In the genomic region with DNA sequence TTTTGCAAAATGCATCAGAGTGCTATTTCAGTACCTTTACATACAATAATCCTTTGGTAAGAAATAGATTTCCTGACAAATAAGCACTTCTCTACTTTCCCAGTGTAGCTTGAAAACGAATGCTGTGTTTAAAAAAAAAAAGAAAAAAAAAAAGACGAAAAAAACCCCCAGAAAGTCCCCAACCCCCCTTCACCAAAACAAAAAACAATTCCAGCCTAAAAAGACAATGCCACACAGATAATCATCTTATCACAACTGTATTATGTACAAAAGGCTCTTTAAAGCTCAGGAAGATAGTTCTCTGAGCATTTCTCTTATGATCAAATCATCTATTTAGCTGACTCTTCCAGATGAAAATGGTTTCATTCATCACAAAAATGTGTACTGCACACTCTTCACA, we compare ENCODE assay signal across 10 cellular contexts. TPM values are rescaled to one million over a fixed set of nuclear protein-coding genes. Genes with fewer than 3 reads are reported as not detected.
DNase-seq lines count a peak whose midpoint lies in the region; ATAC-seq and TF ChIP-seq lines count a peak whose summit lies in the region.
"Had no signal": no experiment of that assay in that cellular context is flagged by ENCODE, and none has a peak within 500 bp of the region (broad histone marks: within the 10 kb centered on the region; RNA-seq: fewer than 3 reads in every experiment).

No MANE protein-coding gene starts in this region.

- WGBS in GM23248 (ENCODE audit: low coverage in 1 of 2, low lambda C conversion rate in 2 of 2, missing lambda C conversion rate in 2 of 2), 2 experiments = 0 to 2% methylated on average over 2 of the region's 2 CpGs
- WGBS in sigmoid colon, 2 donors = 10 to 12% methylated on average over 2 of the region's 2 CpGs

- peak overlapping the region; percentile 94 for H3K4me3 ChIP-seq in GM23248
- peak overlapping the region; percentile 73 to 98 (median 90) for H3K4me3 ChIP-seq in sigmoid colon

- no peaks in the 10 kb centered on the region for H3K9me2 ChIP-seq in GM23248 (ENCODE audit: insufficient read depth)

- peaks cover 54% of the 10 kb centered on the region for H3K27me3 Mint-ChIP-seq in activated CD4-positive, alpha-beta memory T cell treated with anti-CD3 and anti-CD28 coated beads, Interleukin-2, amount 10 ng/mL, durations not matched to agents 7 days and 5 days

- H3K9me3 Mint-ChIP-seq in activated CD4-positive, alpha-beta memory T cell treated with anti-CD3 and anti-CD28 coated beads, Interleukin-2, amount 10 ng/mL, durations not matched to agents 7 days and 5 days = no peaks in the 10 kb centered on the region

- CTCF ChIA-PET in activated CD4-positive, alpha-beta memory T cell treated with anti-CD3 and anti-CD28 coated beads, Interleukin-2, amount 10 ng/mL, durations not matched to agents 7 days and 5 days (lab: Charles Lee) = interaction anchor here (0.9 to 1.2 kb wide), 2 partner anchors 11 to 29 kb away, joined by 3 read pairs; no protein-coding TSS in a partner anchor

- peaks cover 40% of the 10 kb centered on the region for H3F3A ChIP-seq in GM23248 (ENCODE audit: insufficient read depth)

- no peaks in the 10 kb centered on the region for H3K9me3 ChIP-seq in GM23248 (ENCODE audit: low read depth)
- H3K9me3 ChIP-seq in sigmoid colon = no peaks in the 10 kb centered on the region

- DNase-seq in GM23248 = no peak
- no peak for DNase-seq in activated CD4-positive, alpha-beta memory T cell treated with anti-CD3 and anti-CD28 coated beads, Interleukin-2, amount 10 ng/mL, durations not matched to agents 7 days and 5 days
- no peak for DNase-seq in foreskin keratinocyte
- no peak for DNase-seq in sigmoid colon
- no peak for DNase-seq in activated gamma-delta T cell treated with Interleukin-2 at 50 U/mL for 16 hours
- DNase-seq: RPMI8226; stimulated activated CD4-positive, alpha-beta T cell treated with anti-CD3 and anti-CD28 coated beads, Interleukin-4, amount 100 ng/mL, for 4 hours had no signal

- H3K27me3 ChIP-seq in GM23248 (replicated peaks; ENCODE audit: insufficient read depth) = no peaks in the 10 kb centered on the region
- H3K27me3 ChIP-seq in foreskin keratinocyte = no peaks in the 10 kb centered on the region
- no peaks in the 10 kb centered on the region for H3K27me3 ChIP-seq in sigmoid colon

- peak overlapping the region; percentile 98 for H3K4me2 ChIP-seq in GM23248 (ENCODE audit: unreplicated experiment)

- intact Hi-C loops in sigmoid colon (cut with DNase I) = no loop called here

- no peak for ATAC-seq in foreskin keratinocyte
- no peak for ATAC-seq in HG03354 (IDR thresholded peaks at IDR 0.05; ENCODE audit: poor library complexity, severe bottlenecking, unreplicated experiment)
- ATAC-seq in HG02973 (IDR thresholded peaks at IDR 0.05; ENCODE audit: unreplicated experiment) = no peak
- no peak for ATAC-seq in HG02852 (IDR thresholded peaks at IDR 0.05; ENCODE audit: unreplicated experiment)

- H3K4me1 ChIP-seq in GM23248 (ENCODE audit: insufficient read depth) = peaks cover 21% of the 10 kb centered on the region
- H3K4me1 ChIP-seq in foreskin keratinocyte = peaks cover 8% of the 10 kb centered on the region
- H3K4me1 ChIP-seq in sigmoid colon = peaks cover 0 to 75% (median 59%) of the 10 kb centered on the region in 4 donors

- POLR2A ChIA-PET in activated CD4-positive, alpha-beta memory T cell treated with anti-CD3 and anti-CD28 coated beads, Interleukin-2, amount 10 ng/mL, durations not matched to agents 7 days and 5 days (lab: Charles Lee) = interaction anchor here (1.3 kb wide), 1 partner anchor 30 kb away, joined by 3 read pairs; no protein-coding TSS in a partner anchor

- H3K4me3 Mint-ChIP-seq in activated CD4-positive, alpha-beta memory T cell treated with anti-CD3 and anti-CD28 coated beads, Interleukin-2, amount 10 ng/mL, durations not matched to agents 7 days and 5 days = peak overlapping the region; percentile 77

- peaks cover 20% of the 10 kb centered on the region for H3K4me1 Mint-ChIP-seq in activated CD4-positive, alpha-beta memory T cell treated with anti-CD3 and anti-CD28 coated beads, Interleukin-2, amount 10 ng/mL, durations not matched to agents 7 days and 5 days

- H3K36me3 ChIP-seq in GM23248 (ENCODE audit: low read depth) (peaks cover 14% of the 10 kb centered on the region), sigmoid colon (peaks cover 0 to 8% (median 0%) of the 10 kb centered on the region in 4 donors)

- H4K20me1 ChIP-seq in GM23248 (ENCODE audit: insufficient read depth) = peaks cover 18% of the 10 kb centered on the region

- H2AFZ ChIP-seq in GM23248 = no peak overlapping the region

- peak overlapping the region; percentile 91 for H3K9ac ChIP-seq in GM23248

- TF ChIP-seq CTCF in foreskin keratinocyte (conservative IDR thresholded peaks at IDR 0.05) = no peak
- TF ChIP-seq CTCF in sigmoid colon (IDR thresholded peaks at IDR 0.05) = no peak

- H3K27ac ChIP-seq in GM23248 = peak overlapping the region; percentile 89
- H3K27ac ChIP-seq in foreskin keratinocyte = peak overlapping the region; percentile 26
- peak overlapping the region; percentile 98 to 100 (median 99) for H3K27ac ChIP-seq in sigmoid colon

- in situ Hi-C loops in GM23248 (cut with MboI) = no loop called here

- H3K79me2 ChIP-seq in GM23248 (ENCODE audit: insufficient read depth) = peaks cover 70% of the 10 kb centered on the region

- TF ChIP-seq POLR2A in sigmoid colon (IDR thresholded peaks at IDR 0.05) = no peak

- no peak overlapping the region for H3K27ac Mint-ChIP-seq in activated CD4-positive, alpha-beta memory T cell treated with anti-CD3 and anti-CD28 coated beads, Interleukin-2, amount 10 ng/mL, durations not matched to agents 7 days and 5 days

- no peaks in the 10 kb centered on the region for H3K36me3 Mint-ChIP-seq in activated CD4-positive, alpha-beta memory T cell treated with anti-CD3 and anti-CD28 coated beads, Interleukin-2, amount 10 ng/mL, durations not matched to agents 7 days and 5 days (ENCODE audit: low read depth)

- TF ChIP-seq EP300 in sigmoid colon (IDR thresholded peaks at IDR 0.05) = no peak

RNA-seq across cellular contexts. Expression of a gene that starts 1.6 kb away (rescaled TPM):
- total RNA-seq in GM23248 (2014; rRNA removed; shearing (Covaris generic)) = 217 and 256 TPM in 2 replicates
- polyA plus RNA-seq in GM23248 (2016; fragmentation: Nextera tagmentation; extraction: Ambion mirVana) = 124 and 126 TPM in 2 replicates
- 1 to 10 TPM; 1.8 to 2.8 TPM for total RNA-seq in activated CD4-positive, alpha-beta memory T cell treated with anti-CD3 and anti-CD28 coated beads, Interleukin-2, amount 10 ng/mL, durations not matched to agents 7 days and 5 days
- total RNA-seq in foreskin keratinocyte = 15.1 and 17.1 TPM in 2 replicates
- polyA plus RNA-seq in foreskin keratinocyte = 6.7 and 6.9 TPM in 2 replicates
- total RNA-seq in sigmoid colon = 100 to 1,000 TPM; 278 to 317 (median 297) TPM
- polyA plus RNA-seq in sigmoid colon = 10 to 100 TPM in 2 of 3 donors, 1 to 10 TPM in 1; 3.0 to 21.9 (median 13.8) TPM

Comparison
In these comparisons a context has a peak if more than half of its experiments do, and no peak if none do; other contexts are left out.
1. H3K27ac ChIP-seq: peak in every context shown above with its lines; median percentile 99 in sigmoid colon; 89 in GM23248; 26 in foreskin keratinocyte.
2. RNA of a gene that starts 1.6 kb away (total RNA-seq): 278 to 317 TPM in sigmoid colon and 217 to 256 TPM in GM23248; 15.1 to 17.1 TPM in foreskin keratinocyte and 1.8 to 2.8 TPM in activated CD4-positive, alpha-beta memory T cell treated with anti-CD3 and anti-CD28 coated beads, Interleukin-2, amount 10 ng/mL, durations not matched to agents 7 days and 5 days; every median in the first group is over 10 times any median in the second.